15 cellular contexts compared by ENCODE assay signal in the genomic region with DNA sequence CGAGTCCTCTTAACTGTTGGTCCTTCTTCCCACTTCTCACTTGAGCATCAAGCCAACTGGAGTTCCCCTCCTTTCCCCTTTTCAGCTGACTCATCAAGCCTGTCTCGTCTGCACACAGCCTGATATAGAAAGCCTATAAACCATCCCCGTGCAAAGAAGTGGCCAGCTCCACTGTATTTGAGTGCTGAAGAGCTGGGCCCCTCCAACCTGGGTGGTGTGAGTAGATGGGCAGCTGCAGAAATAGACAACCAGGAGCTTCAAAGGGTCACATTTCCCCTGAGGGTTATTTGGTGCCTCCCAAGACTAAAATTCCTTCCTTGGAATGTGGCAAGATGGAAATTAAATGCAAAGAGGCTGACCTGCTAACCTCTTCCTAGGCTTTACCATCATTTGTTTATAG.
DNase-seq lines count a peak whose midpoint lies in the region; TF ChIP-seq lines count a peak whose summit lies in the region.
"Had no signal": no experiment of that assay in that cellular context is flagged by ENCODE, and none has a peak within 500 bp of the region (broad histone marks: within the 10 kb centered on the region; RNA-seq: fewer than 3 reads in every experiment).

No MANE protein-coding gene starts in this region.

- TF ChIP-seq CTCF in epithelial cell of esophagus (IDR thresholded peaks at IDR 0.05; ENCODE audit: insufficient read depth, low read depth, low read length, missing control alignments) (no peak), nephron progenitor cell (IDR thresholded peaks at IDR 0.05) (no peak)

- no peaks in the 10 kb centered on the region for H3K9me3 ChIP-seq in SJCRH30 (replicated peaks)
- H3K9me3 ChIP-seq: BE2C, HAP-1, SJSA1 had no signal

- peaks cover 33% of the 10 kb centered on the region for H3K4me1 ChIP-seq in SJCRH30
- H3K4me1 ChIP-seq: BE2C, HAP-1, SJSA1 had no signal

- H3K36me3 Mint-ChIP-seq in nephron progenitor cell (ENCODE audit: low read depth), result no peaks in the 10 kb centered on the region
- H3K36me3 Mint-ChIP-seq: CD8-positive, alpha-beta T cell had no signal

- H3K27me3 ChIP-seq in SJCRH30, result no peaks in the 10 kb centered on the region
- H3K27me3 ChIP-seq: BE2C, SJSA1 had no signal

- H3K27me3 Mint-ChIP-seq in nephron progenitor cell (ENCODE audit: low read depth, poor library complexity), result peaks cover 8% of the 10 kb centered on the region

- no peaks in the 10 kb centered on the region; the same call in 1 of the 2 replicates for H3K36me3 ChIP-seq in SJCRH30
- H3K36me3 ChIP-seq: BE2C, HAP-1, SJSA1 had no signal

- H3K4me1 Mint-ChIP-seq in nephron progenitor cell, result peaks cover 66% of the 10 kb centered on the region

- H3K4me3 Mint-ChIP-seq in nephron progenitor cell, result peak overlapping the region; percentile 64
- H3K4me3 Mint-ChIP-seq: CD8-positive, alpha-beta T cell had no signal

- H3K27ac Mint-ChIP-seq in nephron progenitor cell, result peak overlapping the region; percentile 50
- H3K27ac Mint-ChIP-seq: CD8-positive, alpha-beta T cell had no signal

- DNase-seq in SJCRH30 (peak; percentile 77 to 78), epithelial cell of esophagus (ENCODE audit: low read depth) (peak; percentile 4), nephron progenitor cell (peak; percentile 35), kidney glomerular epithelial cell (lab: John Stamatoyannopoulos, UW) (no peak), substantia nigra (lab: John Stamatoyannopoulos, UW) (no peak), pons (ENCODE audit: low spot score) (no peak), midbrain (lab: John Stamatoyannopoulos, UW) (no peak)
- DNase-seq: BE2C; CD8-positive, alpha-beta T cell; NCI-H146; NCI-H2227 treated with DMSO at 0.1 percent for 48 hours; NCI-H526 treated with DMSO at 0.1 percent for 48 hours had no signal

- H3K27ac ChIP-seq in SJCRH30, result peak overlapping the region; percentile 62
- H3K27ac ChIP-seq in substantia nigra (ENCODE audit: low read depth, low read length, poor library complexity, severe bottlenecking), result no peak overlapping the region
- H3K27ac ChIP-seq: RWPE1, SJSA1 had no signal

- H3K9me3 Mint-ChIP-seq in nephron progenitor cell, result no peaks in the 10 kb centered on the region
- H3K9me3 Mint-ChIP-seq: CD8-positive, alpha-beta T cell had no signal

- H3K4me3 ChIP-seq in SJCRH30, result no peak overlapping the region
- H3K4me3 ChIP-seq in epithelial cell of esophagus (ENCODE audit: low read length), result no peak overlapping the region
- H3K4me3 ChIP-seq: HAP-1, SJSA1 had no signal

Comparison
In these comparisons a context has a peak if more than half of its experiments do, and no peak if none do; other contexts are left out.
1. DNase-seq: peak in SJCRH30 (2 of 2), epithelial cell of esophagus (single experiment) and nephron progenitor cell (single experiment); none in kidney glomerular epithelial cell (single experiment), substantia nigra (0 of 49), pons (single experiment) and midbrain (single experiment).